In the genomic region with DNA sequence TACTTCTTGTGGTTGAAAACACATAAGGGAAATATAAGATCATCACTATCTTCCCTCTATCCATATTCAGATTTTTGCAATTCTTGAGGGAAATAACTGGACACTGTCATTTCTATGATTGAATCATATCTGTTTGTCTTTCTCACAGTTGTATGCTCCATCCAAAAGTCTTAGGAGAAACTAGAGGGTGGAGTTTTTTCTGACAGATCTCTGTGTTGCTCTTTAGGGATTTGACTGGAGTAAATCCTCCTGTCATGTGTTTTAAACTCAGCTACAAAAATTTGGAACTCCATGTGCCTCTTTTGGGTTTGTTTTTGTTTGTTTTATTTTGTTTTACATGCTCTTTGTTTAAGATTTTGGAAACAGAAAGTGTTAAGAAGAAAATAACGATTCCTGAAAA, we compare ENCODE assay signal across 35 cellular contexts.
"Had no signal": no experiment of that assay in that cellular context is flagged by ENCODE, and none has a peak within 500 bp of the region (broad histone marks: within the 10 kb centered on the region; RNA-seq: fewer than 3 reads in every experiment).

No MANE protein-coding gene starts in this region.

- H3K27me3 Mint-ChIP-seq: T-cell had no signal

- H3K36me3 ChIP-seq: SJCRH30 had no signal

- DNase-seq: Karpas-422, MM.1S, MV-4-11, NCI-H1092 treated with DMSO at 0.1 percent for 48 hours, NCI-H1105 treated with DMSO at 0.1 percent for 48 hours, NCI-H1417, NCI-H1436, NCI-H146, NCI-H1694, NCI-H187, NCI-H1930, NCI-H2029 treated with DMSO at 0.1 percent for 48 hours, NCI-H2081 treated with DMSO at 0.1 percent for 48 hours, NCI-H2107, NCI-H2171, NCI-H226, NCI-H446 treated with DMSO at 0.1 percent for 48 hours, NCI-H510A, NCI-H524, NCI-H526, NCI-H69, NCI-H748 treated with DMSO at 0.1 percent for 48 hours, NCI-H82, PC-9, SHP77, SIG-M5, SJCRH30, T-cell had no signal

- H3K36me3 Mint-ChIP-seq: T-cell had no signal

- H3K9ac ChIP-seq: KMS-11 had no signal

- H3K4me2 ChIP-seq: KMS-11, PC-9 had no signal

- H3K9me3 ChIP-seq: SJCRH30 had no signal

- ATAC-seq: Panc1, Right ventricle myocardium inferior, SK-N-SH treated with all-trans-retinoic acid at 6 μM for 48 hours, T-cell had no signal

- H3K4me3 ChIP-seq: PC-9, SJCRH30, SK-N-MC had no signal

- H3K27ac Mint-ChIP-seq: T-cell had no signal

- H3K27me3 ChIP-seq: SJCRH30 had no signal

- H3K4me3 Mint-ChIP-seq: T-cell had no signal

- FAIRE-seq: RCC 7860 had no signal

- H3K4me1 ChIP-seq: SJCRH30 had no signal

- H3K27ac ChIP-seq: KMS-11, PC-9, RWPE1, SJCRH30, SK-N-MC had no signal

- H2AFZ ChIP-seq: PC-9 had no signal

- H3K4me1 Mint-ChIP-seq: T-cell had no signal
